In the genomic region with DNA sequence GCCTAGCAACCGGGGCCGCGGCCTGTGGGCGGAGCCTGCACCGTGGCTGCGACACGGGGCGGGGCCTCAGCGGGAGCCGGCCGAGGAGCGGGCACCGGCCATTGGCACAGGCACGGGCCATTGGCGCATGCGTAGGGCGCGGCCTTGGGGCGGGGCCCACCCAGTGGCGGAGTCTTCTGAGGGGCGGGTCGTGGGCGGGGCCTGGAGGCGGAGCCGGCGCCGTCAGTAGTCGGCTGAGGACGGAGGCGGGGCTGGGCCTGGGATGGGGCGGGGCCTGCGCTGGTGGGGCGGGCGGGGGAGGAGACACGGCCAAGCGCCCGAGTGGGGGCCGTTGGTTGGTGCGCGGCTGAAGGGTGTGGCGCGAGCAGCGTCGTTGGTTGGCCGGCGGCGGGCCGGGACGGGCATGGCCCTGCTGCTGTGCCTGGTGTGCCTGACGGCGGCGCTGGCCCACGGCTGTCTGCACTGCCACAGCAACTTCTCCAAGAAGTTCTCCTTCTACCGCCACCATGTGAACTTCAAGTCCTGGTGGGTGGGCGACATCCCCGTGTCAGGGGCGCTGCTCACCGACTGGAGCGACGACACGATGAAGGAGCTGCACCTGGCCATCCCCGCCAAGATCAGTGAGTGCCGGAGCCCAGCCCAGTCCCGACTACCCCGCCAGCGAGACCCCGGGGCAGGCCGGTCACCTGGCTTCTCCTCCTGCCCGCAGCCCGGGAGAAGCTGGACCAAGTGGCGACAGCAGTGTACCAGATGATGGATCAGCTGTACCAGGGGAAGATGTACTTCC, we compare ENCODE assay signal across 8 cellular contexts. TPM values are rescaled to one million over a fixed set of nuclear protein-coding genes. Genes with fewer than 3 reads are reported as not detected.
DNase-seq lines count a peak whose midpoint lies in the region; ATAC-seq and TF ChIP-seq lines count a peak whose summit lies in the region.

A gene with protein sequence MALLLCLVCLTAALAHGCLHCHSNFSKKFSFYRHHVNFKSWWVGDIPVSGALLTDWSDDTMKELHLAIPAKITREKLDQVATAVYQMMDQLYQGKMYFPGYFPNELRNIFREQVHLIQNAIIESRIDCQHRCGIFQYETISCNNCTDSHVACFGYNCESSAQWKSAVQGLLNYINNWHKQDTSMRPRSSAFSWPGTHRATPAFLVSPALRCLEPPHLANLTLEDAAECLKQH (plus strand): TSS at position 373 of the 787 bp plus-strand sequence. CDS start 31 bp downstream, at position 404.

- no peaks in the 10 kb centered on the region for H3K27me3 ChIP-seq in kidney epithelial cell (ENCODE audit: control insufficient read depth, insufficient read depth, low read length)

- no peaks in the 10 kb centered on the region for H3K36me3 ChIP-seq in kidney epithelial cell (ENCODE audit: control insufficient read depth, insufficient read depth, low read length)

- ATAC-seq in HG03432 (IDR thresholded peaks at IDR 0.05; ENCODE audit: unreplicated experiment): peak; percentile 64

- peak; percentile 28 for TF ChIP-seq CTCF in kidney epithelial cell (IDR thresholded peaks at IDR 0.05; ENCODE audit: insufficient read depth, low read length, poor library complexity, severe bottlenecking)

- TF ChIP-seq POLR2A in GM19099 (IDR thresholded peaks at IDR 0.05; ENCODE audit: extremely low read depth, insufficient read length, low read depth): peak; percentile 22

- peak; percentile 91 to 99 for DNase-seq in AML-193 (lab: John Stamatoyannopoulos, UW)
- peak; percentile 98 for DNase-seq in NCI-H446 treated with DMSO at 0.1 percent for 48 hours (lab: John Stamatoyannopoulos, UW)
- peak; percentile 100 for DNase-seq in activated CD4-positive, alpha-beta T cell treated with anti-CD3 and anti-CD28 coated beads for 1 hour
- DNase-seq in cerebellum (ENCODE audit: low spot score): peak; percentile 100
- peak; percentile 65 for DNase-seq in kidney epithelial cell (ENCODE audit: low read depth)
- DNase-seq in stimulated activated CD4-positive, alpha-beta T cell treated with anti-CD3 and anti-CD28 coated beads, Interleukin-15, amount 100 ng/mL, for 48 hours (ENCODE audit: low read depth in 2 of 2): peak; percentile 99 to 100

- H3K4me3 ChIP-seq in kidney epithelial cell (ENCODE audit: low read depth, low read length): peak within 1 kb of the TSS; percentile 75

RNA-seq across cellular contexts. Expression of the gene that starts here (rescaled TPM):
- 4.4 TPM for total RNA-seq in cerebellum
- total RNA-seq in kidney epithelial cell: 1.6 and 3.8 TPM in 2 replicates

Comparison
In these comparisons a context has a peak if more than half of its experiments do, and no peak if none do; other contexts are left out.
1. Peak in every context shown above with its lines: DNase-seq, ATAC-seq and H3K4me3 ChIP-seq.